1 cellular context compared by ENCODE assay signal in the genomic region with DNA sequence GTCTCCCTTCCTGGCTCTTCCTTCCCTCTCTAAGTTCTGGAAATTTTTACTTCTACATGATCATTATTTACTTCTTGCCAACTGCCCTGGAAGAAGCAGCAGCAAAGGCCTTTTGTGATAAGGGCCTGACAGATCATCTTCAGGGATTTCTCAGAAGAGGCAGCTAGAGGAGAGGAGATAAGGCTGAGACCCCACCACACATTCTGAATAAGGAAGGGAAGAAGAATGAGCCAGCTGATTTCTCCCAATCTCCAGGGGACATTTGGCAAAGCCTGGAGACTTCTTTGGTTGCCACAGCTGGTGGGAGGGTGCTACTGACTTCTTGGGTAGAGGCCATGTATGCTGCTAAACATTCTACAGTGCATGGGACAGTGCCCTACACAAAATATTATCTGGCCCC.
TF ChIP-seq lines count a peak whose summit lies in the region.

No MANE protein-coding gene starts in this region.

TF ChIP-seq in K562, 482 proteins besides CTCF, POLR2A, EP300 and RAD21 (continued from another document and continues in another):
- TF ChIP-seq FIP1L1 (IDR thresholded peaks at IDR 0.05; ENCODE audit: low read depth, low read length, poor library complexity, severe bottlenecking) (no peak), MEF2D (tag; conservative IDR thresholded peaks at IDR 0.05; ENCODE audit: low read depth) (no peak), SREBF2 (CRISPR knock-in tag; IDR thresholded peaks at IDR 0.05) (no peak), ZBTB7A (IDR thresholded peaks at IDR 0.05; ENCODE audit: borderline replicate concordance, control insufficient read depth, low read depth, low read length) (no peak), NR0B1 (IDR thresholded peaks at IDR 0.05; ENCODE audit: partially characterized antibody) (no peak), PRPF4 (IDR thresholded peaks at IDR 0.05; ENCODE audit: insufficient read depth, low read depth, low read length, poor library complexity, severe bottlenecking) (no peak), ZNF436 (CRISPR knock-in tag; IDR thresholded peaks at IDR 0.05) (no peak), FOXO4 (CRISPR knock-in tag; IDR thresholded peaks at IDR 0.05) (no peak), PTBP1 (IDR thresholded peaks at IDR 0.05; ENCODE audit: low read depth, low read length) (no peak), ZFP1 (CRISPR knock-in tag; IDR thresholded peaks at IDR 0.05) (no peak), RFX5 (IDR thresholded peaks at IDR 0.05; ENCODE audit: low read depth, low read length) (no peak), THAP7 (CRISPR knock-in tag; IDR thresholded peaks at IDR 0.05) (no peak), CBX8 (IDR thresholded peaks at IDR 0.05; ENCODE audit: borderline replicate concordance, extremely low read depth, low read depth, low read length, poor library complexity, severe bottlenecking) (no peak), RB1 (IDR thresholded peaks at IDR 0.05; ENCODE audit: low read depth) (no peak), PML (IDR thresholded peaks at IDR 0.05; ENCODE audit: low read length) (peak; percentile 77; the same call in 1 of the 2 replicates), PHB (CRISPR knock-in tag; IDR thresholded peaks at IDR 0.05) (no peak), ZFPM2 (CRISPR knock-in tag; IDR thresholded peaks at IDR 0.05) (no peak), ZNF778 (CRISPR knock-in tag; IDR thresholded peaks at IDR 0.05) (no peak), SRSF7 (optimal IDR thresholded peaks at IDR 0.05; ENCODE audit: low read depth, low read length) (no peak), NFYB (IDR thresholded peaks at IDR 0.05; ENCODE audit: extremely low read depth, insufficient read length) (no peak), ZNF785 (CRISPR knock-in tag; IDR thresholded peaks at IDR 0.05) (no peak), GABPB2 (CRISPR knock-in tag; conservative IDR thresholded peaks at IDR 0.05) (no peak), PTRF (tag; IDR thresholded peaks at IDR 0.05) (no peak), HDAC1 (IDR thresholded peaks at IDR 0.05) (peak in 1 of 2 experiments; percentile 85; a peak in 2 of 4 replicates), NCOA4 (IDR thresholded peaks at IDR 0.05; ENCODE audit: partially characterized antibody) (no peak), MITF (IDR thresholded peaks at IDR 0.05) (no peak), C11orf30 (IDR thresholded peaks at IDR 0.05; ENCODE audit: low read depth) (peak; percentile 41; the same call in 1 of the 2 replicates), KAT8 (IDR thresholded peaks at IDR 0.05; ENCODE audit: low read depth) (no peak), CBX3 (IDR thresholded peaks at IDR 0.05; ENCODE audit: borderline replicate concordance in 1 of 2, low read length in 2 of 2) (no peak), ZBTB11 (CRISPR knock-in tag; IDR thresholded peaks at IDR 0.05) (peak in 1 of 3 experiments; percentile 60; a peak in 1 of 6 replicates), BCL6 (CRISPR knock-in tag; IDR thresholded peaks at IDR 0.05) (no peak), ZNF324 (CRISPR knock-in tag; IDR thresholded peaks at IDR 0.05) (no peak), ARNT (IDR thresholded peaks at IDR 0.05) (no peak), MCM7 (IDR thresholded peaks at IDR 0.05) (no peak), THRAP3 (IDR thresholded peaks at IDR 0.05; ENCODE audit: borderline replicate concordance) (no peak), TCF7L2 (IDR thresholded peaks at IDR 0.05; ENCODE audit: low read depth, low read length) (no peak), ZNF584 (CRISPR knock-in tag; IDR thresholded peaks at IDR 0.05; ENCODE audit: low read depth) (no peak), HOXB6 (CRISPR knock-in tag; IDR thresholded peaks at IDR 0.05; ENCODE audit: borderline replicate concordance) (no peak), ESRRB (CRISPR knock-in tag; IDR thresholded peaks at IDR 0.05; ENCODE audit: borderline replicate concordance) (no peak), ZNF311 (CRISPR knock-in tag; IDR thresholded peaks at IDR 0.05) (0 out of 2 replicates have a peak, but pooled peaks have one; percentile 24), CGGBP1 (CRISPR knock-in tag; IDR thresholded peaks at IDR 0.05) (no peak)
- TF ChIP-seq, protein P1, sequence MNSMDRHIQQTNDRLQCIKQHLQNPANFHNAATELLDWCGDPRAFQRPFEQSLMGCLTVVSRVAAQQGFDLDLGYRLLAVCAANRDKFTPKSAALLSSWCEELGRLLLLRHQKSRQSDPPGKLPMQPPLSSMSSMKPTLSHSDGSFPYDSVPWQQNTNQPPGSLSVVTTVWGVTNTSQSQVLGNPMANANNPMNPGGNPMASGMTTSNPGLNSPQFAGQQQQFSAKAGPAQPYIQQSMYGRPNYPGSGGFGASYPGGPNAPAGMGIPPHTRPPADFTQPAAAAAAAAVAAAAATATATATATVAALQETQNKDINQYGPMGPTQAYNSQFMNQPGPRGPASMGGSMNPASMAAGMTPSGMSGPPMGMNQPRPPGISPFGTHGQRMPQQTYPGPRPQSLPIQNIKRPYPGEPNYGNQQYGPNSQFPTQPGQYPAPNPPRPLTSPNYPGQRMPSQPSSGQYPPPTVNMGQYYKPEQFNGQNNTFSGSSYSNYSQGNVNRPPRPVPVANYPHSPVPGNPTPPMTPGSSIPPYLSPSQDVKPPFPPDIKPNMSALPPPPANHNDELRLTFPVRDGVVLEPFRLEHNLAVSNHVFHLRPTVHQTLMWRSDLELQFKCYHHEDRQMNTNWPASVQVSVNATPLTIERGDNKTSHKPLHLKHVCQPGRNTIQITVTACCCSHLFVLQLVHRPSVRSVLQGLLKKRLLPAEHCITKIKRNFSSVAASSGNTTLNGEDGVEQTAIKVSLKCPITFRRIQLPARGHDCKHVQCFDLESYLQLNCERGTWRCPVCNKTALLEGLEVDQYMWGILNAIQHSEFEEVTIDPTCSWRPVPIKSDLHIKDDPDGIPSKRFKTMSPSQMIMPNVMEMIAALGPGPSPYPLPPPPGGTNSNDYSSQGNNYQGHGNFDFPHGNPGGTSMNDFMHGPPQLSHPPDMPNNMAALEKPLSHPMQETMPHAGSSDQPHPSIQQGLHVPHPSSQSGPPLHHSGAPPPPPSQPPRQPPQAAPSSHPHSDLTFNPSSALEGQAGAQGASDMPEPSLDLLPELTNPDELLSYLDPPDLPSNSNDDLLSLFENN (IDR thresholded peaks at IDR 0.05; ENCODE audit: low read depth in 2 of 2, low read length in 2 of 2), result no peak
- TF ChIP-seq, protein P2, sequence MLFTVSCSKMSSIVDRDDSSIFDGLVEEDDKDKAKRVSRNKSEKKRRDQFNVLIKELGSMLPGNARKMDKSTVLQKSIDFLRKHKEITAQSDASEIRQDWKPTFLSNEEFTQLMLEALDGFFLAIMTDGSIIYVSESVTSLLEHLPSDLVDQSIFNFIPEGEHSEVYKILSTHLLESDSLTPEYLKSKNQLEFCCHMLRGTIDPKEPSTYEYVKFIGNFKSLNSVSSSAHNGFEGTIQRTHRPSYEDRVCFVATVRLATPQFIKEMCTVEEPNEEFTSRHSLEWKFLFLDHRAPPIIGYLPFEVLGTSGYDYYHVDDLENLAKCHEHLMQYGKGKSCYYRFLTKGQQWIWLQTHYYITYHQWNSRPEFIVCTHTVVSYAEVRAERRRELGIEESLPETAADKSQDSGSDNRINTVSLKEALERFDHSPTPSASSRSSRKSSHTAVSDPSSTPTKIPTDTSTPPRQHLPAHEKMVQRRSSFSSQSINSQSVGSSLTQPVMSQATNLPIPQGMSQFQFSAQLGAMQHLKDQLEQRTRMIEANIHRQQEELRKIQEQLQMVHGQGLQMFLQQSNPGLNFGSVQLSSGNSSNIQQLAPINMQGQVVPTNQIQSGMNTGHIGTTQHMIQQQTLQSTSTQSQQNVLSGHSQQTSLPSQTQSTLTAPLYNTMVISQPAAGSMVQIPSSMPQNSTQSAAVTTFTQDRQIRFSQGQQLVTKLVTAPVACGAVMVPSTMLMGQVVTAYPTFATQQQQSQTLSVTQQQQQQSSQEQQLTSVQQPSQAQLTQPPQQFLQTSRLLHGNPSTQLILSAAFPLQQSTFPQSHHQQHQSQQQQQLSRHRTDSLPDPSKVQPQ (CRISPR knock-in tag; IDR thresholded peaks at IDR 0.05; ENCODE audit: borderline replicate concordance), result no peak
